18 cellular contexts compared by ENCODE assay signal in the genomic region with DNA sequence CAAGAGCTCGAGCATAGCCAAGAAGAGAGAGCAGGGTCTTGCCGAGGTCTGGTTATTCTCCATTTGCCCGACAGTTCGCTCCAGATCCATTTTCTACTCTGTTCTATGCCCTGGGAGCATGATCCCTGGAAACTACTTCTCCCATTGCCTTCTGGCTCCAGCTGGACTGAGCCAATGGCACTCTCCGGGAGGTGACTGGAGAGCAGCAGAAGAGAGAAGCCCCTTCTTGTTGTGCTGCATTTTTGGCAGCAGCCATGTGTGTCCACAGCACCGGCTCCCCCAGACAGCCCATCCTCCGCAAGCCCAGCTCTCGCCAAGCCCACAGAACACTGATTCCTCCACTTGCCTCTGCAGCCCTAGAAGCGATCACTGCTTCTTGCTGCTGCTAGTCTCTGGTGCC.
DNase-seq lines count a peak whose midpoint lies in the region; ATAC-seq and TF ChIP-seq lines count a peak whose summit lies in the region.
"Had no signal": no experiment of that assay in that cellular context is flagged by ENCODE, and none has a peak within 500 bp of the region (broad histone marks: within the 10 kb centered on the region; RNA-seq: fewer than 3 reads in every experiment).

No MANE protein-coding gene starts in this region.

- H3K4me1 ChIP-seq in IMR-90 (ENCODE audit: control insufficient read depth, insufficient read depth, low read length), result peaks cover 20% of the 10 kb centered on the region
- H3K4me1 ChIP-seq in thyroid gland, result peaks cover 10 to 12% of the 10 kb centered on the region in 2 donors
- peaks cover 0 to 5% of the 10 kb centered on the region in 2 donors for H3K4me1 ChIP-seq in naive thymus-derived CD4-positive, alpha-beta T cell (ENCODE audit: control insufficient read depth in 2 of 2, insufficient read depth in 2 of 2, low read length in 2 of 2)

- H3K4me3 ChIP-seq in IMR-90 (ENCODE audit: insufficient read depth, low read depth, low read length), result no peak overlapping the region
- H3K4me3 ChIP-seq in thyroid gland (replicated peaks in 1 of 3), result no peak overlapping the region
- no peak overlapping the region for H3K4me3 ChIP-seq in naive thymus-derived CD4-positive, alpha-beta T cell (ENCODE audit: low read length)
- H3K4me3 ChIP-seq: GM23338, MG63 had no signal

- no peaks in the 10 kb centered on the region for H3K27me3 ChIP-seq in IMR-90 (ENCODE audit: control insufficient read depth, insufficient read depth, low read length)
- H3K27me3 ChIP-seq in thyroid gland, result no peaks in the 10 kb centered on the region
- H3K27me3 ChIP-seq in naive thymus-derived CD4-positive, alpha-beta T cell (ENCODE audit: control insufficient read depth in 2 of 2, insufficient read depth in 2 of 2, low read length in 2 of 2), result no peaks in the 10 kb centered on the region
- H3K27me3 ChIP-seq: MG63 had no signal

- dilution Hi-C loops in IMR-90 (cut with HindIII; ENCODE audit: low sequenced_read_pairs, unreplicated experiment), result no loop called here

- H4K5ac ChIP-seq in IMR-90 (ENCODE audit: low read depth, low read length), result peak overlapping the region; percentile 72

- no peak overlapping the region for H3K27ac ChIP-seq in IMR-90 (ENCODE audit: insufficient read depth, low read length)
- H3K27ac ChIP-seq in thyroid gland, result no peak overlapping the region
- H3K27ac ChIP-seq in RWPE1, result no peak overlapping the region
- no peak overlapping the region for H3K27ac ChIP-seq in naive thymus-derived CD4-positive, alpha-beta T cell (ENCODE audit: low read depth, low read length)

- no peaks in the 10 kb centered on the region for H3K9me3 ChIP-seq in IMR-90 (ENCODE audit: control insufficient read depth, insufficient read depth, low read length)
- no peaks in the 10 kb centered on the region for H3K9me3 ChIP-seq in thyroid gland
- no peaks in the 10 kb centered on the region for H3K9me3 ChIP-seq in naive thymus-derived CD4-positive, alpha-beta T cell (ENCODE audit: control insufficient read depth in 2 of 3, low read length in 3 of 3)
- H3K9me3 ChIP-seq: MG63 had no signal

- peak overlapping the region; percentile 39; the same call in 1 of the 2 replicates for H3K14ac ChIP-seq in IMR-90 (replicated peaks; ENCODE audit: low read depth, low read length)

- peak overlapping the region; percentile 87; the same call in 1 of the 2 replicates for H3K18ac ChIP-seq in IMR-90 (ENCODE audit: low read depth, low read length)

- H3K27ac Mint-ChIP-seq in naive thymus-derived CD4-positive, alpha-beta T cell, result no peak overlapping the region
- H3K27ac Mint-ChIP-seq: CD4-positive, alpha-beta memory T cell; GM23338 had no signal

- H2BK5ac ChIP-seq in IMR-90 (ENCODE audit: low read depth, low read length, poor library complexity, severe bottlenecking), result no peak overlapping the region

- POLR2A ChIA-PET in IMR-90 (lab: Charles Lee; ENCODE audit: unreplicated experiment) (no interaction called here), RWPE1 (lab: Yijun Ruan, JAX; ENCODE audit: low non-redundant PET) (no interaction called here)
- POLR2A ChIA-PET in naive thymus-derived CD4-positive, alpha-beta T cell (lab: Charles Lee), result no interaction called here

- peak overlapping the region; percentile 80 for H3K4ac ChIP-seq in IMR-90 (ENCODE audit: low read depth, low read length)

- H2BK120ac ChIP-seq in IMR-90 (ENCODE audit: low read depth, low read length), result peak overlapping the region; percentile 93

- in situ Hi-C loops in IMR-90 (cut with MboI; ENCODE audit: low sequenced_read_pairs), result no loop called here

- H2AK9ac ChIP-seq in IMR-90 (replicated peaks; ENCODE audit: low read depth, low read length, poor library complexity), result no peak overlapping the region

- H4K8ac ChIP-seq in IMR-90 (ENCODE audit: low read depth in 2 of 2, low read length in 2 of 2), result peak overlapping the region in 1 of 2 experiments; percentile 12; a peak in 2 of 4 replicates

- H3K4me1 Mint-ChIP-seq in naive thymus-derived CD4-positive, alpha-beta T cell, result peaks cover 5 to 23% (median 9%) of the 10 kb centered on the region in 7 donors

- TF ChIP-seq RAD21 in IMR-90 (IDR thresholded peaks at IDR 0.05; ENCODE audit: low read length), result no peak

- 0 out of 2 replicates have a peak overlapping the region, but pooled peaks have one; percentile 2 for H3K23ac ChIP-seq in IMR-90 (ENCODE audit: low read depth, low read length)

- ATAC-seq in IMR-90 (ENCODE audit: low read depth), result no peak
- no peak for ATAC-seq in naive thymus-derived CD4-positive, alpha-beta T cell
- ATAC-seq: GM23338 had no signal

- H2BK20ac ChIP-seq in IMR-90 (ENCODE audit: low read depth, low read length), result peak overlapping the region; percentile 23; the same call in 1 of the 2 replicates

- no peaks in the 10 kb centered on the region for H4K20me1 ChIP-seq in IMR-90 (ENCODE audit: insufficient read depth, low read length)

- H3K9me3 Mint-ChIP-seq in naive thymus-derived CD4-positive, alpha-beta T cell, result peaks cover 0 to 1% (median 0%) of the 10 kb centered on the region in 11 donors
- H3K9me3 Mint-ChIP-seq: GM23338 had no signal

- peaks cover 0 to 4% (median 0%) of the 10 kb centered on the region in 5 donors for H3K36me3 Mint-ChIP-seq in naive thymus-derived CD4-positive, alpha-beta T cell
- H3K36me3 Mint-ChIP-seq: CD4-positive, alpha-beta memory T cell had no signal

- no peak overlapping the region; the same call in 2 of the 3 replicates for H2BK15ac ChIP-seq in IMR-90 (ENCODE audit: low read depth, low read length)

- H4K91ac ChIP-seq in IMR-90 (ENCODE audit: insufficient read depth, low read depth, low read length), result peak overlapping the region; percentile 81

- WGBS in IMR-90 (ENCODE audit: extremely low coverage in 2 of 2, insufficient read length in 1 of 2), 2 experiments, result 58% methylated on average over 3 of the region's 9 CpGs; no CpG with 5 or more reads in 1 of the 2 experiments
- WGBS in thyroid gland, 2 donors, result 73 to 74% methylated on average over 9 of the region's 9 CpGs

- TF ChIP-seq POLR2A in IMR-90 (IDR thresholded peaks at IDR 0.05; ENCODE audit: low read depth, low read length), result no peak
- no peak for TF ChIP-seq POLR2A in thyroid gland (IDR thresholded peaks at IDR 0.05)

- peaks cover 9% of the 10 kb centered on the region for H3K9me1 ChIP-seq in IMR-90 (ENCODE audit: insufficient read depth, low read length)

- intact Hi-C loops in IMR-90 (cut with micrococcal nuclease) (no loop called here), thyroid gland (cut with DNase I) (no loop called here)
- intact Hi-C loops in naive thymus-derived CD4-positive, alpha-beta T cell (cut with micrococcal nuclease), result no loop called here

- H3K4me3 Mint-ChIP-seq in naive thymus-derived CD4-positive, alpha-beta T cell, result no peak overlapping the region
- H3K4me3 Mint-ChIP-seq: CD4-positive, alpha-beta memory T cell; GM23338 had no signal

- DNase-seq in IMR-90 (no peak), globus pallidus (ENCODE audit: low spot score) (peak; percentile 58), midbrain (lab: John Stamatoyannopoulos, UW) (peak; percentile 48), thyroid gland (peak; percentile 32 to 41), RWPE1 (ENCODE audit: low spot score) (no peak), NCI-H146 treated with DMSO at 0.1 percent for 48 hours (lab: John Stamatoyannopoulos, UW; ENCODE audit: unreplicated experiment) (no peak)
- no peak for DNase-seq in naive thymus-derived CD4-positive, alpha-beta T cell
- DNase-seq: CD4-positive, alpha-beta memory T cell; DMS153; GF-D8; Kasumi-1; MG63; NCI-H1092; NCI-H146; NCI-H2081 treated with DMSO at 0.1 percent for 48 hours; NK-92 treated with Interleukin-12 subunit alpha and Interleukin-12 subunit beta, amount 100 ng/mL, for 24 hours; Right ventricle myocardium superior had no signal

- no peak overlapping the region for H3K56ac ChIP-seq in IMR-90 (ENCODE audit: extremely low read depth, insufficient read depth, low read length)

- no TSS peak for BruUV-seq in IMR-90 (replicated peaks; lab: Mats Ljungman, UMichigan)

- no peak overlapping the region for H3K4me2 ChIP-seq in IMR-90 (ENCODE audit: low read depth, low read length)
- H3K4me2 ChIP-seq: GM23338 had no signal

- peaks cover 0 to 4% (median 0%) of the 10 kb centered on the region in 5 donors for H3K27me3 Mint-ChIP-seq in naive thymus-derived CD4-positive, alpha-beta T cell
- H3K27me3 Mint-ChIP-seq: CD4-positive, alpha-beta memory T cell had no signal

- CTCF ChIA-PET in IMR-90 (lab: Yijun Ruan, JAX), result no interaction called here
- CTCF ChIA-PET in RWPE1 (lab: Yijun Ruan, JAX), result no interaction called here
- CTCF ChIA-PET in naive thymus-derived CD4-positive, alpha-beta T cell (lab: Charles Lee), result no interaction called here

- H3K36me3 ChIP-seq in IMR-90 (ENCODE audit: control insufficient read depth, insufficient read depth, low read length) (no peaks in the 10 kb centered on the region), thyroid gland (no peaks in the 10 kb centered on the region)
- H3K36me3 ChIP-seq in naive thymus-derived CD4-positive, alpha-beta T cell (ENCODE audit: control insufficient read depth in 2 of 3, insufficient read depth in 3 of 3, low read length in 3 of 3), result no peaks in the 10 kb centered on the region
- H3K36me3 ChIP-seq: MG63 had no signal

- H3K9ac ChIP-seq in IMR-90 (ENCODE audit: low read depth, low read length), result no peak overlapping the region

- peak overlapping the region; percentile 18 for H2AK5ac ChIP-seq in IMR-90 (ENCODE audit: low read depth, low read length)

- no peak overlapping the region for H2AFZ ChIP-seq in IMR-90 (replicated peaks; ENCODE audit: low read length, poor library complexity)
- H2AFZ ChIP-seq: GM23338 had no signal

- TF ChIP-seq CTCF in IMR-90 (conservative IDR thresholded peaks at IDR 0.05; ENCODE audit: low read depth, low read length), result no peak
- TF ChIP-seq CTCF in thyroid gland (IDR thresholded peaks at IDR 0.05), result no peak
- no peak for TF ChIP-seq CTCF in RWPE1 (conservative IDR thresholded peaks at IDR 0.05; ENCODE audit: low read depth)

- H3K79me1 ChIP-seq in IMR-90 (ENCODE audit: low read depth in 1 of 2, low read length in 2 of 2), result no peaks in the 10 kb centered on the region

TF ChIP-seq in IMR-90, 13 proteins besides CTCF, POLR2A, EP300 and RAD21:
- TF ChIP-seq RFX5 (IDR thresholded peaks at IDR 0.05; ENCODE audit: low read depth, low read length) (no peak), NFE2L2 (IDR thresholded peaks at IDR 0.05; ENCODE audit: low read depth, low read length) (no peak)

Comparison
In these comparisons a context has a peak if more than half of its experiments do, and no peak if none do; other contexts are left out.
1. DNase-seq: peak in globus pallidus (single experiment), midbrain (single experiment) and thyroid gland (2 of 2); none in IMR-90 (single experiment), RWPE1 (single experiment), NCI-H146 treated with DMSO at 0.1 percent for 48 hours (single experiment) and naive thymus-derived CD4-positive, alpha-beta T cell (0 of 9).